ENCODE assay signal across 9 cellular contexts in the genomic region with DNA sequence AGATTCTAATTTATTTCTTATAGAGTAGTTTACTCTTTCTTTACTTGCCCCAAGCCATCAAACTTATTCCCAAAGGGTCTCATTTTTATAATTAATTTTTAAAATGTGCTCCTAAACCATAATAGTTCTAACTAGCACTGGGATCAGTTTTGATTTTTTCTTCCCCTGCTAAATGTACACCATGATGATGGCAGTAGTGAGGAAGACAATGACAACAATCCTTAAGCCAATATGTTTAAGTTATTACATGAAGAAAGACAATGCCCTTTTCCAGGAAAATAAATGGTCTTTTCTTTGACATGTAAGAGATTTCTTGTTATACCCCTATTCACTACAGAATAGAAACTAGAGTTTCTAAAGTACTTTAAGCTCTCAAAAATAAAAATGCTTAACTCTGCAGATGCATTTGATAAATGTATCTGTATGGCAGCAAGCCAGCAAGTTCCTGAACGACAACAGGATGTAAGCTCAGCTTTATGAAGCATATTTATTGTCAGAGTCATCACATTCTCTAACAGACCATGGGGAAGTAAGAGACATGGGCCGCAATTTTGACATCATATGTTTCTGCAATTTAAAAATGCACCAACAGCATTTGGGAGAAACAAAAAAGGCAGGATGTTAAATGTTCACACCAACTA. TPM values are rescaled to one million over a fixed set of nuclear protein-coding genes. Genes with fewer than 3 reads are reported as not detected.
A peak's percentile ranks its signal among the peaks of the same experiment; 100 is the strongest.
DNase-seq lines count a peak whose midpoint lies in the region; ATAC-seq and TF ChIP-seq lines count a peak whose summit lies in the region.
"Had no signal": no experiment of that assay in that cellular context is flagged by ENCODE, and none has a peak within 500 bp of the region (broad histone marks: within the 10 kb centered on the region; RNA-seq: fewer than 3 reads in every experiment).

No MANE protein-coding gene starts in this region.

- no peak for TF ChIP-seq POLR2A in uterus (IDR thresholded peaks at IDR 0.05)

- DNase-seq in EL, result peak; percentile 96
- peak; percentile 4 for DNase-seq in NAMALWA (ENCODE audit: low spot score)
- DNase-seq in cardiac fibroblast (ENCODE audit: low read depth in 2 of 2), result peak; percentile 91 to 96
- no peak for DNase-seq in NCI-H1105 (lab: John Stamatoyannopoulos, UW)
- no peak for DNase-seq in uterus
- no peak for DNase-seq in GM13976 (ENCODE audit: low spot score)
- DNase-seq: NCI-H748 treated with DMSO at 0.1 percent for 48 hours had no signal

- H3K9me3 ChIP-seq in mucosa of rectum (ENCODE audit: control insufficient read depth in 2 of 2, low read length in 2 of 2) (no peaks in the 10 kb centered on the region), uterus (no peaks in the 10 kb centered on the region)

- intact Hi-C loops in uterus (cut with DNase I; ENCODE audit: low total_unique reads), result no loop called here

- ATAC-seq in GM19467 (IDR thresholded peaks at IDR 0.05; ENCODE audit: unreplicated experiment), result no peak

- TF ChIP-seq CTCF in cardiac fibroblast (IDR thresholded peaks at IDR 0.05; ENCODE audit: low read depth, low read length), result no peak
- no peak for TF ChIP-seq CTCF in uterus (IDR thresholded peaks at IDR 0.05)
- TF ChIP-seq CTCF in GM13976 (IDR thresholded peaks at IDR 0.05; ENCODE audit: borderline replicate concordance, control extremely low read depth, extremely low read depth, insufficient read depth, missing control alignments), result no peak

- H3K9ac ChIP-seq in mucosa of rectum (ENCODE audit: low read depth in 1 of 2, low read length in 2 of 2), result no peak overlapping the region

- H3K4me1 ChIP-seq in mucosa of rectum (ENCODE audit: control insufficient read depth in 2 of 2, insufficient read depth in 2 of 2, low read length in 2 of 2), result no peaks in the 10 kb centered on the region
- H3K4me1 ChIP-seq in uterus, result no peaks in the 10 kb centered on the region

- peak overlapping the region; percentile 5 to 43 for H3K27ac ChIP-seq in mucosa of rectum (ENCODE audit: low read depth in 2 of 2, low read length in 2 of 2)
- H3K27ac ChIP-seq in uterus, result no peak overlapping the region

- no peak overlapping the region for H3K4me3 ChIP-seq in cardiac fibroblast (replicated peaks in 1 of 2; ENCODE audit: low read depth in 2 of 2, low read length in 2 of 2)
- no peak overlapping the region for H3K4me3 ChIP-seq in mucosa of rectum (ENCODE audit: low read length in 2 of 2)
- no peak overlapping the region for H3K4me3 ChIP-seq in uterus

- in situ Hi-C loops in GM13976 (cut with MboI; ENCODE audit: low sequenced_read_pairs, unreplicated experiment), result loop anchor here (25.0 kb wide), 1 partner anchor 746 kb away; a partner anchor contains a TSS

- no peaks in the 10 kb centered on the region for H3K27me3 ChIP-seq in mucosa of rectum (ENCODE audit: control insufficient read depth in 2 of 2, insufficient read depth in 2 of 2, low read length in 2 of 2)
- no peaks in the 10 kb centered on the region for H3K27me3 ChIP-seq in uterus

- H3K36me3 ChIP-seq in mucosa of rectum (ENCODE audit: control insufficient read depth in 2 of 2, insufficient read depth in 2 of 2, low read length in 2 of 2) (no peaks in the 10 kb centered on the region), uterus (no peaks in the 10 kb centered on the region)

RNA-seq across cellular contexts. Expression of a gene that starts 36.0 kb away (rescaled TPM):
- 100 to 1,000 TPM in 1 of 4 donors, 10 to 100 TPM in 3; 22.8 to 357 (median 73.9) TPM for total RNA-seq in uterus

RNA-seq across cellular contexts. Expression of a gene that starts 48.5 kb away (rescaled TPM):
- 100 to 1,000 TPM; 108 to 231 (median 139) TPM for total RNA-seq in uterus

Comparison
In these comparisons a context has a peak if more than half of its experiments do, and no peak if none do; other contexts are left out.
1. DNase-seq: peak in EL (single experiment), NAMALWA (single experiment) and cardiac fibroblast (2 of 2); none in NCI-H1105 (single experiment), uterus (0 of 2) and GM13976 (single experiment).
2. H3K27ac ChIP-seq: peak in mucosa of rectum (2 of 2); none in uterus (0 of 2).